11 cellular contexts compared by ENCODE assay signal in the genomic region with DNA sequence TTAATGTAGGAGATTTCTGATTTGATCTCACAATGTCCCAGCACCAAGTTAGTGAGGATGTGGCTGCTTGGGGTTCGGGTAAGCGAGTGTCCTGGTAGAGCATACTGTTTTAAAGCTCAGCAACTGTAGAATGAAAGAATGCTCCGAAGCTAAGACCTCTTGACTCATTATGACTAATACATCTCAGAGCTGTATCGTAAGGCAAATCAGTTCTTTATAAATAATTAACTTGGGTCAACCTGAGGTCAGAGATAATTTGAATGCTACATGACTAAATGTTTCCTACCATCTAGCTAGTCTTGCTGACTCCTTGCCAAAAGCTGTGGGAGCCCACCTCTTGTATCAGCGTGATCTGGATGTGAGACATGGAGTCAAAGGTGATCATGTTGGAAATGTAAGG.
DNase-seq lines count a peak whose midpoint lies in the region; ATAC-seq, FAIRE-seq and TF ChIP-seq lines count a peak whose summit lies in the region.
"Had no signal": no experiment of that assay in that cellular context is flagged by ENCODE, and none has a peak within 500 bp of the region (broad histone marks: within the 10 kb centered on the region; RNA-seq: fewer than 3 reads in every experiment).

No MANE protein-coding gene starts in this region.

- H3K27ac Mint-ChIP-seq in stimulated activated effector memory CD8-positive, alpha-beta T cell treated with anti-CD3 and anti-CD28 coated beads, Interleukin-12 subunit alpha, Interleukin-12 subunit beta, amount 100 ng/mL, for 72 hours: peak overlapping the region; percentile 26
- H3K27ac Mint-ChIP-seq: immature natural killer cell had no signal

- no peak overlapping the region for H2AFZ ChIP-seq in endothelial cell of umbilical vein (ENCODE audit: low read depth, low read length)

- peak; percentile 93 to 95 for ATAC-seq in activated CD4-positive, CD25-positive, alpha-beta regulatory T cell treated with anti-CD3 and anti-CD28 coated beads, Interleukin-2, amount 50 U/mL, for 24 hours
- ATAC-seq in stimulated activated effector memory CD8-positive, alpha-beta T cell treated with anti-CD3 and anti-CD28 coated beads, Interleukin-12 subunit alpha, Interleukin-12 subunit beta, amount 100 ng/mL, for 72 hours: peak; percentile 95
- ATAC-seq in HG03025 (IDR thresholded peaks at IDR 0.05; ENCODE audit: low FRiP score, unreplicated experiment): no peak

- no peak for TF ChIP-seq CTCF in endothelial cell of umbilical vein (IDR thresholded peaks at IDR 0.05; ENCODE audit: extremely low read depth in 1 of 2, insufficient read depth in 1 of 2, low read depth in 1 of 2, low read length in 2 of 2)

- H3K36me3 Mint-ChIP-seq in stimulated activated effector memory CD8-positive, alpha-beta T cell treated with anti-CD3 and anti-CD28 coated beads, Interleukin-12 subunit alpha, Interleukin-12 subunit beta, amount 100 ng/mL, for 72 hours: no peaks in the 10 kb centered on the region

- intact Hi-C loops in endothelial cell of umbilical vein (cut with micrococcal nuclease): loop anchor here (2.0 kb wide), 1 partner anchor 186 kb away; no protein-coding TSS in a partner anchor

- no peaks in the 10 kb centered on the region for H3K9me3 ChIP-seq in endothelial cell of umbilical vein (replicated peaks; ENCODE audit: control insufficient read depth, insufficient read depth, low read length)

- TF ChIP-seq POLR2A in endothelial cell of umbilical vein (IDR thresholded peaks at IDR 0.05; ENCODE audit: low read depth, low read length): no peak

- peak overlapping the region; percentile 62 for H3K27ac ChIP-seq in endothelial cell of umbilical vein (ENCODE audit: insufficient read depth, low read depth, low read length)

- H3K4me1 ChIP-seq in endothelial cell of umbilical vein (ENCODE audit: control insufficient read depth, extremely low read depth, insufficient read depth, low read length): peaks cover 15% of the 10 kb centered on the region

- peak overlapping the region; percentile 42 for H3K9ac ChIP-seq in endothelial cell of umbilical vein (replicated peaks; ENCODE audit: extremely low read depth, insufficient read depth, low read length)

- CTCF ChIA-PET in endothelial cell of umbilical vein (lab: Charles Lee): interaction anchor here (0.5 to 1.1 kb wide), 5 partner anchors 12 to 594 kb away, joined by 3 to 6 read pairs (median 3); no protein-coding TSS in a partner anchor

- dilution Hi-C loops in endothelial cell of umbilical vein (cut with MboI; ENCODE audit: extremely low pct_ligation_motif_present, low sequenced_read_pairs): no loop called here

- peak overlapping the region in 1 of 3 experiments; percentile 20 for H3K4me3 ChIP-seq in endothelial cell of umbilical vein (replicated peaks in 1 of 3; ENCODE audit: insufficient read depth in 1 of 3, low read depth in 1 of 3, low read length in 3 of 3)

- H3K4me1 Mint-ChIP-seq in stimulated activated effector memory CD8-positive, alpha-beta T cell treated with anti-CD3 and anti-CD28 coated beads, Interleukin-12 subunit alpha, Interleukin-12 subunit beta, amount 100 ng/mL, for 72 hours: peaks cover 9% of the 10 kb centered on the region
- H3K4me1 Mint-ChIP-seq: immature natural killer cell had no signal

- peak; percentile 89 for FAIRE-seq in endothelial cell of umbilical vein (lab: Jason Lieb, UNC)
- FAIRE-seq: TTC549 had no signal

- no peaks in the 10 kb centered on the region for H4K20me1 ChIP-seq in endothelial cell of umbilical vein (replicated peaks; ENCODE audit: control insufficient read depth, extremely low read depth, insufficient read depth, low read length)

- H3K9me1 ChIP-seq in endothelial cell of umbilical vein (replicated peaks; ENCODE audit: control insufficient read depth, extremely low read depth, insufficient read depth, low read length): no peaks in the 10 kb centered on the region

- H3K9me3 Mint-ChIP-seq in stimulated activated effector memory CD8-positive, alpha-beta T cell treated with anti-CD3 and anti-CD28 coated beads, Interleukin-12 subunit alpha, Interleukin-12 subunit beta, amount 100 ng/mL, for 72 hours: peaks cover 9% of the 10 kb centered on the region

- POLR2A ChIA-PET in endothelial cell of umbilical vein (lab: Charles Lee): no interaction called here

- no peak overlapping the region for H3K4me3 Mint-ChIP-seq in stimulated activated effector memory CD8-positive, alpha-beta T cell treated with anti-CD3 and anti-CD28 coated beads, Interleukin-12 subunit alpha, Interleukin-12 subunit beta, amount 100 ng/mL, for 72 hours
- H3K4me3 Mint-ChIP-seq: immature natural killer cell had no signal

- H3K79me2 ChIP-seq in endothelial cell of umbilical vein (ENCODE audit: control insufficient read depth, insufficient read depth, low read length): no peaks in the 10 kb centered on the region

- no peak for DNase-seq in activated CD4-positive, CD25-positive, alpha-beta regulatory T cell (lab: John Stamatoyannopoulos, UW)
- DNase-seq in HS-27A (ENCODE audit: low read depth) (peak; percentile 61), endothelial cell of umbilical vein (ENCODE audit: low read depth, low spot score) (peak; percentile 88), 8988T (no peak), NCI-H1436 treated with DMSO at 0.1 percent for 48 hours (lab: John Stamatoyannopoulos, UW) (no peak)
- DNase-seq in stimulated activated effector memory CD8-positive, alpha-beta T cell treated with anti-CD3 and anti-CD28 coated beads, Interleukin-12 subunit alpha, Interleukin-12 subunit beta, amount 100 ng/mL, for 72 hours (ENCODE audit: low spot score in 2 of 2): no peak
- DNase-seq: AML-193, immature natural killer cell had no signal

- H3K4me2 ChIP-seq in endothelial cell of umbilical vein (ENCODE audit: insufficient read depth, low read length): peak overlapping the region; percentile 53

- BruUV-seq in endothelial cell of umbilical vein (replicated peaks; lab: Mats Ljungman, UMichigan): no TSS peak

- H3K27me3 ChIP-seq in endothelial cell of umbilical vein (ENCODE audit: control insufficient read depth in 2 of 2, insufficient read depth in 2 of 2, low read length in 2 of 2): no peaks in the 10 kb centered on the region

- no peaks in the 10 kb centered on the region for H3K36me3 ChIP-seq in endothelial cell of umbilical vein (ENCODE audit: control insufficient read depth in 2 of 2, extremely low read depth in 1 of 2, insufficient read depth in 2 of 2, low read length in 2 of 2)

TF ChIP-seq in endothelial cell of umbilical vein, 7 proteins besides CTCF, POLR2A, EP300 and RAD21:
- TF ChIP-seq EZH2 (IDR thresholded peaks at IDR 0.05; ENCODE audit: borderline replicate concordance, low read depth, low read length, severe bottlenecking) (no peak), GATA2 (IDR thresholded peaks at IDR 0.05; ENCODE audit: insufficient read depth, insufficient read length, low read depth, low read length) (peak; percentile 96), MYC (IDR thresholded peaks at IDR 0.05; ENCODE audit: low read depth, low read length) (no peak), JUN (IDR thresholded peaks at IDR 0.05; ENCODE audit: borderline replicate concordance, insufficient read depth, insufficient read length, low read depth) (peak; percentile 80), POLR2AphosphoS5 (IDR thresholded peaks at IDR 0.05; ENCODE audit: insufficient read depth, low read depth, low read length) (peak; percentile 47), FOS (IDR thresholded peaks at IDR 0.05; ENCODE audit: borderline replicate concordance, insufficient read depth, low read length) (peak; percentile 89)
- TF ChIP-seq, protein P1, sequence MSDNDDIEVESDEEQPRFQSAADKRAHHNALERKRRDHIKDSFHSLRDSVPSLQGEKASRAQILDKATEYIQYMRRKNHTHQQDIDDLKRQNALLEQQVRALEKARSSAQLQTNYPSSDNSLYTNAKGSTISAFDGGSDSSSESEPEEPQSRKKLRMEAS (IDR thresholded peaks at IDR 0.05; ENCODE audit: insufficient read depth, insufficient read length): no peak
TF ChIP-seq in endothelial cell of umbilical vein: peak in this region for 4.

Comparison
In these comparisons a context has a peak if more than half of its experiments do, and no peak if none do; other contexts are left out.
1. DNase-seq: peak in HS-27A (single experiment) and endothelial cell of umbilical vein (single experiment); none in activated CD4-positive, CD25-positive, alpha-beta regulatory T cell (0 of 4), stimulated activated effector memory CD8-positive, alpha-beta T cell treated with anti-CD3 and anti-CD28 coated beads, Interleukin-12 subunit alpha, Interleukin-12 subunit beta, amount 100 ng/mL, for 72 hours (0 of 2), 8988T (single experiment) and NCI-H1436 treated with DMSO at 0.1 percent for 48 hours (single experiment).